29 cellular contexts compared by ENCODE assay signal in the genomic region with DNA sequence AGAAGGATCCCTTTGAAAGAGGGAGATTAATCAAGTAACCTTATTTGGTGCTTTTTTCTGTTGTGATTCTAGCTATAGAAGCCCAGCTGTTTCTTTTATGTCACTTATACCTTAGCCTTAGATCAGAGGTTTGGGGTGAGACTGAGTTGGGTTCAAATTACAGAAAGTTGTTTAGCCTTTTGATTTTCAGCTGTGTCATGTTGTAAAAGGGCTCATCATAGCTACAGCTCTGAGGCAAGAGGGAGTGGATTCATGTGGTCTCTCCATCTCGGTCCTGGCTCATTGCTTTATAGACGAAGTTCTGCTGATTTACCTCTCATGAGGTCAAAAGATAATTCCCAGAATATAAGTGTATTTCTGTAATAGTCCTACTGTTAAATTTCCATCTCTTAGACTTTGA.
"Had no signal": no experiment of that assay in that cellular context is flagged by ENCODE, and none has a peak within 500 bp of the region (broad histone marks: within the 10 kb centered on the region; RNA-seq: fewer than 3 reads in every experiment).

No MANE protein-coding gene starts in this region.

- H3K9me3 Mint-ChIP-seq: activated naive CD8-positive, alpha-beta T cell treated with anti-CD3 and anti-CD28 coated beads, Interleukin-2, amount 50 U/mL, for 24 hours had no signal

- H3K9me3 ChIP-seq: MG63, SJCRH30 had no signal

- H3K4me1 ChIP-seq: SJCRH30 had no signal

- H3K4me1 Mint-ChIP-seq: activated B cell treated with CpG ODN at 0.5 μM for 24 hours; activated CD4-positive, alpha-beta memory T cell treated with anti-CD3 and anti-CD28 coated beads, Interleukin-2, amount 10 ng/mL, durations not matched to agents 7 days and 5 days; activated CD8-positive, alpha-beta memory T cell treated with anti-CD3 and anti-CD28 coated beads, Interleukin-2, amount 10 ng/mL, durations not matched to agents 7 days and 5 days; activated naive CD4-positive, alpha-beta T cell treated with anti-CD3 and anti-CD28 coated beads, Interleukin-2, amount 10 ng/mL, durations not matched to agents 7 days and 5 days; activated naive CD8-positive, alpha-beta T cell treated with anti-CD3 and anti-CD28 coated beads, Interleukin-2, amount 50 U/mL, for 24 hours; brain had no signal

- H3K36me3 Mint-ChIP-seq: activated CD8-positive, alpha-beta memory T cell treated with anti-CD3 and anti-CD28 coated beads, Interleukin-2, amount 10 ng/mL, durations not matched to agents 7 days and 5 days; activated naive CD4-positive, alpha-beta T cell treated with anti-CD3 and anti-CD28 coated beads, Interleukin-2, amount 10 ng/mL, durations not matched to agents 7 days and 5 days; activated naive CD8-positive, alpha-beta T cell; brain had no signal

- H3K27ac Mint-ChIP-seq: activated B cell treated with CpG ODN at 0.5 μM for 24 hours; activated CD4-positive, alpha-beta memory T cell treated with anti-CD3 and anti-CD28 coated beads, Interleukin-2, amount 10 ng/mL, durations not matched to agents 7 days and 5 days; activated CD8-positive, alpha-beta memory T cell treated with anti-CD3 and anti-CD28 coated beads, Interleukin-2, amount 10 ng/mL, durations not matched to agents 7 days and 5 days; activated naive CD4-positive, alpha-beta T cell treated with anti-CD3 and anti-CD28 coated beads, Interleukin-2, amount 10 ng/mL, durations not matched to agents 7 days and 5 days; activated naive CD8-positive, alpha-beta T cell; activated naive CD8-positive, alpha-beta T cell treated with anti-CD3 and anti-CD28 coated beads, Interleukin-2, amount 50 U/mL, for 24 hours; brain had no signal

- H3K27me3 Mint-ChIP-seq: activated B cell treated with CpG ODN at 0.5 μM for 24 hours; activated CD4-positive, alpha-beta memory T cell treated with anti-CD3 and anti-CD28 coated beads, Interleukin-2, amount 10 ng/mL, durations not matched to agents 7 days and 5 days; activated CD8-positive, alpha-beta memory T cell treated with anti-CD3 and anti-CD28 coated beads, Interleukin-2, amount 10 ng/mL, durations not matched to agents 7 days and 5 days; activated naive CD4-positive, alpha-beta T cell treated with anti-CD3 and anti-CD28 coated beads, Interleukin-2, amount 10 ng/mL, durations not matched to agents 7 days and 5 days; activated naive CD8-positive, alpha-beta T cell; activated naive CD8-positive, alpha-beta T cell treated with anti-CD3 and anti-CD28 coated beads, Interleukin-2, amount 50 U/mL, for 24 hours had no signal

- H3K4me3 ChIP-seq: MG63, SJCRH30, SK-N-MC had no signal

- DNase-seq: activated B cell treated with CpG ODN at 0.5 μM for 24 hours; activated CD4-positive, alpha-beta memory T cell treated with anti-CD3 and anti-CD28 coated beads, Interleukin-2, amount 10 ng/mL, durations not matched to agents 7 days and 5 days; activated CD4-positive, alpha-beta T cell treated with anti-CD3 and anti-CD28 coated beads for 1 hour; activated CD4-positive, alpha-beta T cell treated with anti-CD3 and anti-CD28 coated beads for 48 hours; activated CD8-positive, alpha-beta memory T cell treated with anti-CD3 and anti-CD28 coated beads for 24 hours; activated CD8-positive, alpha-beta memory T cell treated with anti-CD3 and anti-CD28 coated beads, Interleukin-2, amount 10 ng/mL, durations not matched to agents 7 days and 5 days; activated CD8-positive, alpha-beta memory T cell treated with anti-CD3 and anti-CD28 coated beads, Interleukin-2, amount 50 U/mL, for 48 hours; activated effector memory CD4-positive, alpha-beta T cell treated with Interleukin-2 at 50 U/mL for 16 hours; activated naive CD4-positive, alpha-beta T cell treated with anti-CD3 and anti-CD28 coated beads, Interleukin-2, amount 10 ng/mL, durations not matched to agents 7 days and 5 days; activated naive CD8-positive, alpha-beta T cell treated with anti-CD3 and anti-CD28 coated beads, Interleukin-2, amount 50 U/mL, for 24 hours; activated T-cell treated with anti-CD3 and anti-CD28 coated beads, Interleukin-2, amount 50 U/mL, for 48 hours; anterior cingulate cortex; caudate nucleus; cerebellar nuclear complex; MG63; MV-4-11; NCI-H1092; NCI-H1436 treated with DMSO at 0.1 percent for 48 hours; NCI-H1694 treated with DMSO at 0.1 percent for 48 hours; NCI-H2029; NCI-H345; NCI-H524 treated with DMSO at 0.1 percent for 48 hours; SHP77; SJCRH30 had no signal

- H3K4me3 Mint-ChIP-seq: activated B cell treated with CpG ODN at 0.5 μM for 24 hours; activated CD4-positive, alpha-beta memory T cell treated with anti-CD3 and anti-CD28 coated beads, Interleukin-2, amount 10 ng/mL, durations not matched to agents 7 days and 5 days; activated CD8-positive, alpha-beta memory T cell treated with anti-CD3 and anti-CD28 coated beads, Interleukin-2, amount 10 ng/mL, durations not matched to agents 7 days and 5 days; activated naive CD4-positive, alpha-beta T cell treated with anti-CD3 and anti-CD28 coated beads, Interleukin-2, amount 10 ng/mL, durations not matched to agents 7 days and 5 days; activated naive CD8-positive, alpha-beta T cell; activated naive CD8-positive, alpha-beta T cell treated with anti-CD3 and anti-CD28 coated beads, Interleukin-2, amount 50 U/mL, for 24 hours; brain had no signal

- H3K27me3 ChIP-seq: MG63 had no signal

- H3K27ac ChIP-seq: SJCRH30, SK-N-MC, VCaP had no signal

- H3K36me3 ChIP-seq: MG63, SJCRH30 had no signal

- ATAC-seq: activated CD8-positive, alpha-beta memory T cell treated with anti-CD3 and anti-CD28 coated beads, Interleukin-2, amount 10 ng/mL, durations not matched to agents 7 days and 5 days; activated naive CD8-positive, alpha-beta T cell treated with anti-CD3 and anti-CD28 coated beads, Interleukin-2, amount 50 U/mL, for 24 hours; Panc1 had no signal
